ENCODE assay signal across 8 cellular contexts in genomic region chr7:151275813-151276577, GRCh38. TPM values are rescaled to one million over a fixed set of nuclear protein-coding genes. Genes with fewer than 3 reads are reported as not detected.
A peak's percentile ranks its signal among the peaks of the same experiment; 100 is the strongest.
DNase-seq lines count a peak whose midpoint lies in the region; ATAC-seq and TF ChIP-seq lines count a peak whose summit lies in the region.

No MANE protein-coding gene starts in this region.

- TF ChIP-seq CTCF in astrocyte of the cerebellum (IDR thresholded peaks at IDR 0.05; ENCODE audit: low read depth, low read length, missing control alignments): no peak
- TF ChIP-seq CTCF in colonic mucosa (IDR thresholded peaks at IDR 0.05): no peak

- no peaks in the 10 kb centered on the region for H3K36me3 ChIP-seq in HAP-1 (replicated peaks)
- no peaks in the 10 kb centered on the region for H3K36me3 ChIP-seq in colonic mucosa

- H3K4me1 ChIP-seq in HAP-1 (no peaks in the 10 kb centered on the region), colonic mucosa (no peaks in the 10 kb centered on the region)

- H3K27me3 Mint-ChIP-seq in naive thymus-derived CD8-positive, alpha-beta T cell: peaks cover 0 to 14% (median under 1%) of the 10 kb centered on the region in 5 donors

- peaks cover 33 to 55% (median 48%) of the 10 kb centered on the region in 4 donors for H3K4me1 Mint-ChIP-seq in naive thymus-derived CD8-positive, alpha-beta T cell

- ATAC-seq in naive thymus-derived CD8-positive, alpha-beta T cell: no peak
- ATAC-seq in GM19397 (IDR thresholded peaks at IDR 0.05; ENCODE audit: unreplicated experiment): no peak

- H3K27ac ChIP-seq in colonic mucosa: no peak overlapping the region

- H3K4me3 ChIP-seq in HAP-1 (0 out of 2 replicates have a peak overlapping the region, but pooled peaks have one; percentile 8), astrocyte of the cerebellum (ENCODE audit: low read depth, low read length) (peak overlapping the region; percentile 34), colonic mucosa (no peak overlapping the region)

- peak; percentile 18 for DNase-seq in Ammon's horn (ENCODE audit: low spot score)
- DNase-seq in HAP-1 (ENCODE audit: low spot score in 2 of 2): no peak
- no peak for DNase-seq in astrocyte of the cerebellum (ENCODE audit: low read depth)
- peak in 1 of 10 donors; percentile 5 for DNase-seq in naive thymus-derived CD8-positive, alpha-beta T cell
- no peak for DNase-seq in A172 (ENCODE audit: low spot score)
- DNase-seq in hippocampal formation (lab: John Stamatoyannopoulos, UW): no peak
- no peak for DNase-seq in colonic mucosa

- peak overlapping the region; percentile 50 to 87 (median 74) for H3K4me3 Mint-ChIP-seq in naive thymus-derived CD8-positive, alpha-beta T cell

- H3K27me3 ChIP-seq in HAP-1 (ENCODE audit: low read depth): no peaks in the 10 kb centered on the region
- H3K27me3 ChIP-seq in colonic mucosa: peaks cover 6% of the 10 kb centered on the region

- no peaks in the 10 kb centered on the region for H3K36me3 Mint-ChIP-seq in naive thymus-derived CD8-positive, alpha-beta T cell

- no peaks in the 10 kb centered on the region for H3K9me3 Mint-ChIP-seq in naive thymus-derived CD8-positive, alpha-beta T cell

- intact Hi-C loops in colonic mucosa (cut with DNase I): no loop called here

- H3K27ac Mint-ChIP-seq in naive thymus-derived CD8-positive, alpha-beta T cell: peak overlapping the region in 7 of 10 donors; percentile 45 to 88 (median 83)

- POLR2A ChIA-PET in naive thymus-derived CD8-positive, alpha-beta T cell (lab: Charles Lee): interaction anchor here (1.0 kb wide), 1 partner anchor 9 kb away, joined by 3 read pairs; no protein-coding TSS in a partner anchor

- in situ Hi-C loops in HAP-1 (cut with MboI; ENCODE audit: low sequenced_read_pairs) (no loop called here), astrocyte of the cerebellum (cut with HindIII; ENCODE audit: low sequenced_read_pairs) (no loop called here)

- H3K9me3 ChIP-seq in HAP-1 (no peaks in the 10 kb centered on the region), colonic mucosa (no peaks in the 10 kb centered on the region)

- H3K9ac ChIP-seq in colonic mucosa (ENCODE audit: low read depth in 2 of 2, low read length in 2 of 2): peak overlapping the region in 1 of 2 donors; percentile 43

RNA-seq across cellular contexts. Expression of gene SMARCD3, which starts 27.5 kb away (rescaled TPM):
- total RNA-seq in naive thymus-derived CD8-positive, alpha-beta T cell: 10 to 100 TPM in 1 of 2 experiments, 1 to 10 TPM in 1; 9.7 to 11.8 TPM
- polyA plus RNA-seq in naive thymus-derived CD8-positive, alpha-beta T cell: 10 to 100 TPM in 2 of 3 donors, 1 to 10 TPM in 1; 9.8 to 18.6 (median 15.6) TPM
- total RNA-seq in A172 (2014; rRNA removed; shearing (Covaris generic)): 22.2 and 26.7 TPM in 2 replicates
- 1 to 10 TPM; 4.3 to 6.7 TPM for total RNA-seq in colonic mucosa

RNA-seq across cellular contexts. Expression of gene CHPF2, which starts 43.7 kb away (rescaled TPM):
- total RNA-seq in naive thymus-derived CD8-positive, alpha-beta T cell: 10 to 100 TPM; 47.8 to 48.6 TPM
- polyA plus RNA-seq in naive thymus-derived CD8-positive, alpha-beta T cell: 10 to 100 TPM; 16.8 to 20.1 (median 17.6) TPM
- 36.5 and 37.8 TPM in 2 replicates for total RNA-seq in A172 (2014; rRNA removed; shearing (Covaris generic))
- total RNA-seq in colonic mucosa: 10 to 100 TPM; 36.2 to 42.7 TPM

RNA-seq across cellular contexts. Expression of gene ABCF2, which starts 49.0 kb away (rescaled TPM):
- 10 to 100 TPM; 30.2 to 34.2 TPM for total RNA-seq in naive thymus-derived CD8-positive, alpha-beta T cell
- polyA plus RNA-seq in naive thymus-derived CD8-positive, alpha-beta T cell: 10 to 100 TPM; 23.0 to 40.4 (median 31.6) TPM
- total RNA-seq in A172 (2014; rRNA removed; shearing (Covaris generic)): 55.6 and 65.6 TPM in 2 replicates
- 10 to 100 TPM; 25.6 to 38.3 TPM for total RNA-seq in colonic mucosa
